In the genomic region with DNA sequence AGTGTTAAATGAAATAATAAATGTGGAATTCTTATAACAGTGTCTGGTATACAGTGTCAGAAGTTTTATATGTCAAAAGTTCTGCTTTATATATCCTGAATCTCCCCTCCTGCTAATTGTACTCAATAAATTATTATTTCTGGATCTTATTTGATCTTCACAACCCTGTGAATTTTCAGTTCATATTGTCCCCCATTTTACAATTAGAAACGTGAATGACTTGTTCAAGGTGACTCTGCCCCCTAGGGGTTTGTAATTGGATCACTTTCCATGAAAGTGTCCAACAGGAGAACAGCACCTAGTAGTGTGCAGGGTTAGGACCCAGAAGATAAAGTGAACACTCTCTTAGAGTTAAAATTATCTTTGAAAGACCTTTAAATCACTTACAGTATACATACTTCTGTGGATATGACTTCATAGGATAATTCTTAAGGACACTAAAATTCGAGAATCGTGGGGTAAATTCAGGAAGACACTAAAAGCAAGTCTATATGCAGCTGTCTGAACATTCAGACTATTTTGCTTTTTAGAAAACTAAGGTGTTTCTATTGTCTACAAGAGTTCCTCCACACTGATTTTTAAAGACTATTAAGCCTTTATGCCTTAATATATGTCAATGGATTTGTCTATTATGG, we compare ENCODE assay signal across 8 cellular contexts. TPM values are rescaled to one million over a fixed set of nuclear protein-coding genes. Genes with fewer than 3 reads are reported as not detected.
DNase-seq lines count a peak whose midpoint lies in the region; ATAC-seq, FAIRE-seq and TF ChIP-seq lines count a peak whose summit lies in the region.

No MANE protein-coding gene starts in this region.

- H3K4me1 Mint-ChIP-seq in GM23338: peaks cover 12% of the 10 kb centered on the region

- in situ Hi-C loops in SK-MEL-5 (cut with HindIII; ENCODE audit: low pct_unique_long_range_greater_than_20kb, low sequenced_read_pairs): no loop called here

- dilution Hi-C loops in keratinocyte (cut with MboI; ENCODE audit: extremely low pct_ligation_motif_present, low sequenced_read_pairs): no loop called here

- H3K79me2 ChIP-seq in GM23338 (replicated peaks; ENCODE audit: insufficient read depth) (no peaks in the 10 kb centered on the region), keratinocyte (ENCODE audit: control insufficient read depth, insufficient read depth, low read length) (no peaks in the 10 kb centered on the region)

- H4K20me1 ChIP-seq in GM23338 (replicated peaks; ENCODE audit: insufficient read depth) (no peaks in the 10 kb centered on the region), keratinocyte (ENCODE audit: control insufficient read depth, extremely low read depth, insufficient read depth, low read length) (no peaks in the 10 kb centered on the region)

- no peak overlapping the region for H3K27ac ChIP-seq in C4-2B
- no peak overlapping the region for H3K27ac ChIP-seq in GM23338 (ENCODE audit: low read depth)
- H3K27ac ChIP-seq in keratinocyte (ENCODE audit: control insufficient read depth, insufficient read depth, low read length): no peak overlapping the region

- H3K9me3 Mint-ChIP-seq in GM23338: no peaks in the 10 kb centered on the region

- no peak overlapping the region for H3K27ac Mint-ChIP-seq in GM23338

- H3K36me3 ChIP-seq in GM23338 (ENCODE audit: insufficient read depth) (no peaks in the 10 kb centered on the region), keratinocyte (ENCODE audit: control insufficient read depth in 2 of 2, extremely low read depth in 1 of 2, insufficient read depth in 2 of 2, low read length in 2 of 2) (no peaks in the 10 kb centered on the region)

- peak; percentile 81 for TF ChIP-seq CTCF in C4-2B (conservative IDR thresholded peaks at IDR 0.05)
- TF ChIP-seq CTCF in GM23338 (conservative IDR thresholded peaks at IDR 0.05; ENCODE audit: low read depth in 2 of 2): peak; percentile 60 to 79
- TF ChIP-seq CTCF in keratinocyte (optimal IDR thresholded peaks at IDR 0.05 in 1 of 3, IDR thresholded peaks at IDR 0.05 in 1 of 3, conservative IDR thresholded peaks at IDR 0.05 in 1 of 3; ENCODE audit: extremely low read depth in 1 of 3, insufficient read depth in 2 of 3, low read length in 3 of 3): peak; percentile 41 to 48 (median 45)

- 0 out of 2 replicates have a peak, but pooled peaks cover 3% of the 10 kb centered on the region for H3K9me2 ChIP-seq in GM23338 (ENCODE audit: insufficient read depth)

- peaks cover 7% of the 10 kb centered on the region for H3K4me1 ChIP-seq in GM23338 (ENCODE audit: insufficient read depth)
- no peaks in the 10 kb centered on the region for H3K4me1 ChIP-seq in keratinocyte (ENCODE audit: control insufficient read depth, extremely low read depth, insufficient read depth, low read length)

- H3K9ac ChIP-seq in keratinocyte (ENCODE audit: control insufficient read depth, extremely low read depth, insufficient read depth, low read length): no peak overlapping the region

- FAIRE-seq in keratinocyte (lab: Jason Lieb, UNC): no peak

- H3K4me3 Mint-ChIP-seq in GM23338: no peak overlapping the region

- H3K36me3 Mint-ChIP-seq in GM23338 (ENCODE audit: low read depth): no peaks in the 10 kb centered on the region

- no peak overlapping the region for H2AFZ ChIP-seq in GM23338
- no peak overlapping the region for H2AFZ ChIP-seq in keratinocyte (ENCODE audit: control insufficient read depth, low read length)

- H3K27me3 ChIP-seq in GM23338 (ENCODE audit: insufficient read depth) (no peaks in the 10 kb centered on the region), keratinocyte (ENCODE audit: control insufficient read depth, extremely low read depth, insufficient read depth, low read length) (no peaks in the 10 kb centered on the region)

- H3F3A ChIP-seq in GM23338 (replicated peaks; ENCODE audit: low read depth): no peaks in the 10 kb centered on the region

- H3K4me2 ChIP-seq in GM23338 (no peak overlapping the region), keratinocyte (ENCODE audit: control insufficient read depth, extremely low read depth, insufficient read depth, low read depth, low read length) (no peak overlapping the region)

- DNase-seq in GM23338 (ENCODE audit: low spot score) (peak; percentile 70), SK-MEL-5 (ENCODE audit: low read depth, low spot score) (peak; percentile 55), keratinocyte (ENCODE audit: low read depth, low spot score) (peak; percentile 19), ecto neural progenitor cell (ENCODE audit: low spot score) (no peak)

- H3K9me3 ChIP-seq in keratinocyte (ENCODE audit: control insufficient read depth, low read depth, low read length): no peaks in the 10 kb centered on the region

- H3K9me1 ChIP-seq in keratinocyte (ENCODE audit: control insufficient read depth, extremely low read depth, insufficient read depth, low read length): no peaks in the 10 kb centered on the region

- H3K4me3 ChIP-seq in GM23338: no peak overlapping the region
- H3K4me3 ChIP-seq in keratinocyte (ENCODE audit: control insufficient read depth in 2 of 3, extremely low read depth in 1 of 3, insufficient read depth in 2 of 3, low read depth in 1 of 3, low read length in 3 of 3): no peak overlapping the region

- H3K27me3 Mint-ChIP-seq in GM23338 (ENCODE audit: insufficient read depth, low read depth, poor library complexity): peaks cover 1% of the 10 kb centered on the region

- ATAC-seq in GM23338 (peak; percentile 49; the same call in 2 of the 3 replicates), HG02798 (IDR thresholded peaks at IDR 0.05; ENCODE audit: poor library complexity, unreplicated experiment) (no peak), HG02588 (IDR thresholded peaks at IDR 0.05; ENCODE audit: unreplicated experiment) (no peak)
- no peak for ATAC-seq in activated CD4-positive, CD25-positive, alpha-beta regulatory T cell treated with anti-CD3 and anti-CD28 coated beads, Interleukin-2, amount 50 U/mL, for 24 hours

TF ChIP-seq in GM23338, 12 proteins besides CTCF, POLR2A, EP300 and RAD21 (continues in another document):
- no peak for TF ChIP-seq CREB1 (CRISPR knock-in tag; IDR thresholded peaks at IDR 0.05; ENCODE audit: low read depth)
- TF ChIP-seq, protein P1, sequence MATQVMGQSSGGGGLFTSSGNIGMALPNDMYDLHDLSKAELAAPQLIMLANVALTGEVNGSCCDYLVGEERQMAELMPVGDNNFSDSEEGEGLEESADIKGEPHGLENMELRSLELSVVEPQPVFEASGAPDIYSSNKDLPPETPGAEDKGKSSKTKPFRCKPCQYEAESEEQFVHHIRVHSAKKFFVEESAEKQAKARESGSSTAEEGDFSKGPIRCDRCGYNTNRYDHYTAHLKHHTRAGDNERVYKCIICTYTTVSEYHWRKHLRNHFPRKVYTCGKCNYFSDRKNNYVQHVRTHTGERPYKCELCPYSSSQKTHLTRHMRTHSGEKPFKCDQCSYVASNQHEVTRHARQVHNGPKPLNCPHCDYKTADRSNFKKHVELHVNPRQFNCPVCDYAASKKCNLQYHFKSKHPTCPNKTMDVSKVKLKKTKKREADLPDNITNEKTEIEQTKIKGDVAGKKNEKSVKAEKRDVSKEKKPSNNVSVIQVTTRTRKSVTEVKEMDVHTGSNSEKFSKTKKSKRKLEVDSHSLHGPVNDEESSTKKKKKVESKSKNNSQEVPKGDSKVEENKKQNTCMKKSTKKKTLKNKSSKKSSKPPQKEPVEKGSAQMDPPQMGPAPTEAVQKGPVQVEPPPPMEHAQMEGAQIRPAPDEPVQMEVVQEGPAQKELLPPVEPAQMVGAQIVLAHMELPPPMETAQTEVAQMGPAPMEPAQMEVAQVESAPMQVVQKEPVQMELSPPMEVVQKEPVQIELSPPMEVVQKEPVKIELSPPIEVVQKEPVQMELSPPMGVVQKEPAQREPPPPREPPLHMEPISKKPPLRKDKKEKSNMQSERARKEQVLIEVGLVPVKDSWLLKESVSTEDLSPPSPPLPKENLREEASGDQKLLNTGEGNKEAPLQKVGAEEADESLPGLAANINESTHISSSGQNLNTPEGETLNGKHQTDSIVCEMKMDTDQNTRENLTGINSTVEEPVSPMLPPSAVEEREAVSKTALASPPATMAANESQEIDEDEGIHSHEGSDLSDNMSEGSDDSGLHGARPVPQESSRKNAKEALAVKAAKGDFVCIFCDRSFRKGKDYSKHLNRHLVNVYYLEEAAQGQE (IDR thresholded peaks at IDR 0.05; ENCODE audit: unreplicated experiment): no peak

RNA-seq across cellular contexts. Expression of a gene that starts 4.5 kb away (rescaled TPM):
- total RNA-seq in GM23338 (2014; rRNA removed; shearing (Covaris generic)): 1.7 and 1.8 TPM in 2 replicates
- polyA plus RNA-seq in GM23338 (2016; fragmentation: Nextera tagmentation; extraction: Ambion mirVana) (0.26 and 0.66 TPM in 2 replicates), keratinocyte (0.31 to 0.43 TPM (median 0.39 TPM) in 3 replicates)
- 31.2 and 32.8 TPM in 2 replicates for total RNA-seq in SK-MEL-5 (2014; rRNA removed; shearing (Covaris generic))
- polyA plus RNA-seq in SK-MEL-5 (2015; cell fraction: cytosol; rRNA removed): 34.9 and 48.6 TPM in 2 replicates
- 53.8 and 55.6 TPM in 2 replicates for polyA plus RNA-seq in SK-MEL-5 (2015; cell fraction: nucleus; rRNA removed)
- polyA plus RNA-seq in keratinocyte (2011; ENCODE audit: low read depth): 0.37 TPM
- polyA plus RNA-seq in keratinocyte (2011; cell fraction: cytosol; rRNA removed): 0.19 and 0.21 TPM in 2 replicates
- 1.2 and 1.6 TPM in 2 replicates for polyA plus RNA-seq in keratinocyte (2011; cell fraction: nucleus; rRNA removed)
- 0.24 and 1.4 TPM in 2 replicates for polyA plus RNA-seq in keratinocyte (2012; ENCODE audit: low replicate concordance)
- 0.07 to 2.4 TPM (median 1.1 TPM) in 3 replicates for polyA minus RNA-seq in keratinocyte
- not detected for polyA minus RNA-seq in keratinocyte (2011; cell fraction: cytosol; rRNA and poly(A)+ RNA removed)
- 1.2 and 3.0 TPM in 2 replicates for polyA minus RNA-seq in keratinocyte (2011; cell fraction: nucleus; rRNA and poly(A)+ RNA removed)

Comparison
In these comparisons a context has a peak if more than half of its experiments do, and no peak if none do; other contexts are left out.
1. RNA of a gene that starts 4.5 kb away (total RNA-seq): 31.2 to 32.8 TPM in SK-MEL-5; 1.7 to 1.8 TPM in GM23338; every median in the first group is over 10 times any median in the second.
2. Peak in every context shown above with its lines, with median percentiles within 50 percentile points of each other: CTCF ChIP-seq.